ENCODE assay signal across 1 cellular context in genomic region chr4:110663738-110664444, GRCh38.
TF ChIP-seq lines count a peak whose summit lies in the region.

No MANE protein-coding gene starts in this region.

TF ChIP-seq in WTC11, 78 proteins besides CTCF, POLR2A, EP300 and RAD21 (continued from another document):
- TF ChIP-seq, protein P1, sequence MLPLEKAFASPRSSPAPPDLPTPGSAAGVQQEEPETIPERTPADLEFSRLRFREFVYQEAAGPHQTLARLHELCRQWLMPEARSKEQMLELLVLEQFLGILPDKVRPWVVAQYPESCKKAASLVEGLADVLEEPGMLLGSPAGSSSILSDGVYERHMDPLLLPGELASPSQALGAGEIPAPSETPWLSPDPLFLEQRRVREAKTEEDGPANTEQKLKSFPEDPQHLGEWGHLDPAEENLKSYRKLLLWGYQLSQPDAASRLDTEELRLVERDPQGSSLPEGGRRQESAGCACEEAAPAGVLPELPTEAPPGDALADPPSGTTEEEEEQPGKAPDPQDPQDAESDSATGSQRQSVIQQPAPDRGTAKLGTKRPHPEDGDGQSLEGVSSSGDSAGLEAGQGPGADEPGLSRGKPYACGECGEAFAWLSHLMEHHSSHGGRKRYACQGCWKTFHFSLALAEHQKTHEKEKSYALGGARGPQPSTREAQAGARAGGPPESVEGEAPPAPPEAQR (CRISPR knock-in tag; IDR thresholded peaks at IDR 0.05): no peak
- TF ChIP-seq FOXP1 (CRISPR knock-in tag; IDR thresholded peaks at IDR 0.05; ENCODE audit: borderline replicate concordance) (no peak), CREM (CRISPR knock-in tag; IDR thresholded peaks at IDR 0.05) (no peak), PRRX2 (CRISPR knock-in tag; IDR thresholded peaks at IDR 0.05) (no peak), KAT7 (CRISPR knock-in tag; IDR thresholded peaks at IDR 0.05; ENCODE audit: borderline replicate concordance) (no peak), AFF4 (CRISPR knock-in tag; IDR thresholded peaks at IDR 0.05; ENCODE audit: borderline replicate concordance) (no peak), OVOL2 (CRISPR knock-in tag; IDR thresholded peaks at IDR 0.05; ENCODE audit: borderline replicate concordance) (no peak), TP53 (CRISPR knock-in tag; IDR thresholded peaks at IDR 0.05) (no peak)
- TF ChIP-seq, protein P2, sequence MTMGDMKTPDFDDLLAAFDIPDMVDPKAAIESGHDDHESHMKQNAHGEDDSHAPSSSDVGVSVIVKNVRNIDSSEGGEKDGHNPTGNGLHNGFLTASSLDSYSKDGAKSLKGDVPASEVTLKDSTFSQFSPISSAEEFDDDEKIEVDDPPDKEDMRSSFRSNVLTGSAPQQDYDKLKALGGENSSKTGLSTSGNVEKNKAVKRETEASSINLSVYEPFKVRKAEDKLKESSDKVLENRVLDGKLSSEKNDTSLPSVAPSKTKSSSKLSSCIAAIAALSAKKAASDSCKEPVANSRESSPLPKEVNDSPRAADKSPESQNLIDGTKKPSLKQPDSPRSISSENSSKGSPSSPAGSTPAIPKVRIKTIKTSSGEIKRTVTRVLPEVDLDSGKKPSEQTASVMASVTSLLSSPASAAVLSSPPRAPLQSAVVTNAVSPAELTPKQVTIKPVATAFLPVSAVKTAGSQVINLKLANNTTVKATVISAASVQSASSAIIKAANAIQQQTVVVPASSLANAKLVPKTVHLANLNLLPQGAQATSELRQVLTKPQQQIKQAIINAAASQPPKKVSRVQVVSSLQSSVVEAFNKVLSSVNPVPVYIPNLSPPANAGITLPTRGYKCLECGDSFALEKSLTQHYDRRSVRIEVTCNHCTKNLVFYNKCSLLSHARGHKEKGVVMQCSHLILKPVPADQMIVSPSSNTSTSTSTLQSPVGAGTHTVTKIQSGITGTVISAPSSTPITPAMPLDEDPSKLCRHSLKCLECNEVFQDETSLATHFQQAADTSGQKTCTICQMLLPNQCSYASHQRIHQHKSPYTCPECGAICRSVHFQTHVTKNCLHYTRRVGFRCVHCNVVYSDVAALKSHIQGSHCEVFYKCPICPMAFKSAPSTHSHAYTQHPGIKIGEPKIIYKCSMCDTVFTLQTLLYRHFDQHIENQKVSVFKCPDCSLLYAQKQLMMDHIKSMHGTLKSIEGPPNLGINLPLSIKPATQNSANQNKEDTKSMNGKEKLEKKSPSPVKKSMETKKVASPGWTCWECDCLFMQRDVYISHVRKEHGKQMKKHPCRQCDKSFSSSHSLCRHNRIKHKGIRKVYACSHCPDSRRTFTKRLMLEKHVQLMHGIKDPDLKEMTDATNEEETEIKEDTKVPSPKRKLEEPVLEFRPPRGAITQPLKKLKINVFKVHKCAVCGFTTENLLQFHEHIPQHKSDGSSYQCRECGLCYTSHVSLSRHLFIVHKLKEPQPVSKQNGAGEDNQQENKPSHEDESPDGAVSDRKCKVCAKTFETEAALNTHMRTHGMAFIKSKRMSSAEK (CRISPR knock-in tag; IDR thresholded peaks at IDR 0.05; ENCODE audit: borderline replicate concordance): no peak
- TF ChIP-seq, protein P3, sequence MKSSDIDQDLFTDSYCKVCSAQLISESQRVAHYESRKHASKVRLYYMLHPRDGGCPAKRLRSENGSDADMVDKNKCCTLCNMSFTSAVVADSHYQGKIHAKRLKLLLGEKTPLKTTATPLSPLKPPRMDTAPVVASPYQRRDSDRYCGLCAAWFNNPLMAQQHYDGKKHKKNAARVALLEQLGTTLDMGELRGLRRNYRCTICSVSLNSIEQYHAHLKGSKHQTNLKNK (CRISPR knock-in tag; IDR thresholded peaks at IDR 0.05): no peak
- TF ChIP-seq, protein P4, sequence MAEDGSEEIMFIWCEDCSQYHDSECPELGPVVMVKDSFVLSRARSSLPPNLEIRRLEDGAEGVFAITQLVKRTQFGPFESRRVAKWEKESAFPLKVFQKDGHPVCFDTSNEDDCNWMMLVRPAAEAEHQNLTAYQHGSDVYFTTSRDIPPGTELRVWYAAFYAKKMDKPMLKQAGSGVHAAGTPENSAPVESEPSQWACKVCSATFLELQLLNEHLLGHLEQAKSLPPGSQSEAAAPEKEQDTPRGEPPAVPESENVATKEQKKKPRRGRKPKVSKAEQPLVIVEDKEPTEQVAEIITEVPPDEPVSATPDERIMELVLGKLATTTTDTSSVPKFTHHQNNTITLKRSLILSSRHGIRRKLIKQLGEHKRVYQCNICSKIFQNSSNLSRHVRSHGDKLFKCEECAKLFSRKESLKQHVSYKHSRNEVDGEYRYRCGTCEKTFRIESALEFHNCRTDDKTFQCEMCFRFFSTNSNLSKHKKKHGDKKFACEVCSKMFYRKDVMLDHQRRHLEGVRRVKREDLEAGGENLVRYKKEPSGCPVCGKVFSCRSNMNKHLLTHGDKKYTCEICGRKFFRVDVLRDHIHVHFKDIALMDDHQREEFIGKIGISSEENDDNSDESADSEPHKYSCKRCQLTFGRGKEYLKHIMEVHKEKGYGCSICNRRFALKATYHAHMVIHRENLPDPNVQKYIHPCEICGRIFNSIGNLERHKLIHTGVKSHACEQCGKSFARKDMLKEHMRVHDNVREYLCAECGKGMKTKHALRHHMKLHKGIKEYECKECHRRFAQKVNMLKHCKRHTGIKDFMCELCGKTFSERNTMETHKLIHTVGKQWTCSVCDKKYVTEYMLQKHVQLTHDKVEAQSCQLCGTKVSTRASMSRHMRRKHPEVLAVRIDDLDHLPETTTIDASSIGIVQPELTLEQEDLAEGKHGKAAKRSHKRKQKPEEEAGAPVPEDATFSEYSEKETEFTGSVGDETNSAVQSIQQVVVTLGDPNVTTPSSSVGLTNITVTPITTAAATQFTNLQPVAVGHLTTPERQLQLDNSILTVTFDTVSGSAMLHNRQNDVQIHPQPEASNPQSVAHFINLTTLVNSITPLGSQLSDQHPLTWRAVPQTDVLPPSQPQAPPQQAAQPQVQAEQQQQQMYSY (CRISPR knock-in tag; IDR thresholded peaks at IDR 0.05): no peak
- TF ChIP-seq, protein P5, sequence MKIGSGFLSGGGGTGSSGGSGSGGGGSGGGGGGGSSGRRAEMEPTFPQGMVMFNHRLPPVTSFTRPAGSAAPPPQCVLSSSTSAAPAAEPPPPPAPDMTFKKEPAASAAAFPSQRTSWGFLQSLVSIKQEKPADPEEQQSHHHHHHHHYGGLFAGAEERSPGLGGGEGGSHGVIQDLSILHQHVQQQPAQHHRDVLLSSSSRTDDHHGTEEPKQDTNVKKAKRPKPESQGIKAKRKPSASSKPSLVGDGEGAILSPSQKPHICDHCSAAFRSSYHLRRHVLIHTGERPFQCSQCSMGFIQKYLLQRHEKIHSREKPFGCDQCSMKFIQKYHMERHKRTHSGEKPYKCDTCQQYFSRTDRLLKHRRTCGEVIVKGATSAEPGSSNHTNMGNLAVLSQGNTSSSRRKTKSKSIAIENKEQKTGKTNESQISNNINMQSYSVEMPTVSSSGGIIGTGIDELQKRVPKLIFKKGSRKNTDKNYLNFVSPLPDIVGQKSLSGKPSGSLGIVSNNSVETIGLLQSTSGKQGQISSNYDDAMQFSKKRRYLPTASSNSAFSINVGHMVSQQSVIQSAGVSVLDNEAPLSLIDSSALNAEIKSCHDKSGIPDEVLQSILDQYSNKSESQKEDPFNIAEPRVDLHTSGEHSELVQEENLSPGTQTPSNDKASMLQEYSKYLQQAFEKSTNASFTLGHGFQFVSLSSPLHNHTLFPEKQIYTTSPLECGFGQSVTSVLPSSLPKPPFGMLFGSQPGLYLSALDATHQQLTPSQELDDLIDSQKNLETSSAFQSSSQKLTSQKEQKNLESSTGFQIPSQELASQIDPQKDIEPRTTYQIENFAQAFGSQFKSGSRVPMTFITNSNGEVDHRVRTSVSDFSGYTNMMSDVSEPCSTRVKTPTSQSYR (CRISPR knock-in tag; IDR thresholded peaks at IDR 0.05): no peak
- TF ChIP-seq, protein P6, sequence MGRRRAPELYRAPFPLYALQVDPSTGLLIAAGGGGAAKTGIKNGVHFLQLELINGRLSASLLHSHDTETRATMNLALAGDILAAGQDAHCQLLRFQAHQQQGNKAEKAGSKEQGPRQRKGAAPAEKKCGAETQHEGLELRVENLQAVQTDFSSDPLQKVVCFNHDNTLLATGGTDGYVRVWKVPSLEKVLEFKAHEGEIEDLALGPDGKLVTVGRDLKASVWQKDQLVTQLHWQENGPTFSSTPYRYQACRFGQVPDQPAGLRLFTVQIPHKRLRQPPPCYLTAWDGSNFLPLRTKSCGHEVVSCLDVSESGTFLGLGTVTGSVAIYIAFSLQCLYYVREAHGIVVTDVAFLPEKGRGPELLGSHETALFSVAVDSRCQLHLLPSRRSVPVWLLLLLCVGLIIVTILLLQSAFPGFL (CRISPR knock-in tag; IDR thresholded peaks at IDR 0.05; ENCODE audit: borderline replicate concordance): no peak
